Comparison of ENCODE assay signal across 13 cellular contexts in the genomic region with DNA sequence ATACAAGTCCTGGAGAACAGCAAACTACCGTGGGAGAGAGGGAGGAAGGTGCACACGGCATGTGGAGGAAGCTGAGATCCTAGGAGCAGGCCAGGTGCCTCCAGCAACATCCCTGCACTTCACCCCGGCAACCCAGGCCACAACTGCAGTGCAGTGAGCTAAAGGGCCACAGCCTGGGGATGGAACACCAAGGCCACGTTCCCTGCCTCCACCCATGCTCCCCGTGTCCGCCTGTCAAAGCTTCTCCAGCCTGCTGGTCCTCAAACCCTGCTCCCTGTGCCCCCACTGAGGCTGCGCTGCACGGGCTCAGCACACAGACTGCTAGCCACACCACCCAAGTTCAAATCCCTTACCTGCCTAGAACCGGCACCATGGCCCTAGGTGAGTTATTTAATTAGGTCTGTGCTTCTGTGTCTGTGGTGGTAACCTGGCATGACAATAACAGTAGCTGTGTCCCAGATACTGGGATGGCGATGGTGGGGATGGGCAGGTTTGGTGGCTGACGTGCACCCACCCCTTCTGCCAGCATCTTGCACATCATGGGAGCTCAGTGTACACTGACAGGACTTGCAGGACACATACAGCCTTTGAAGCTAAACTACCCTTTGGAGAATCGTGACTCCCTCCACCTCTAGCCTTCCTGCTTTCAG.
A peak's percentile ranks its signal among the peaks of the same experiment; 100 is the strongest.
DNase-seq lines count a peak whose midpoint lies in the region; ATAC-seq and TF ChIP-seq lines count a peak whose summit lies in the region.
"Had no signal": no experiment of that assay in that cellular context is flagged by ENCODE, and none has a peak within 500 bp of the region (broad histone marks: within the 10 kb centered on the region; RNA-seq: fewer than 3 reads in every experiment).

No MANE protein-coding gene starts in this region.

- H4K20me1 ChIP-seq in KMS-11 (ENCODE audit: insufficient read depth) (no peaks in the 10 kb centered on the region), PC-9 (ENCODE audit: insufficient read depth) (no peaks in the 10 kb centered on the region)

- ATAC-seq in CD4-positive, CD25-positive, alpha-beta regulatory T cell (ENCODE audit: low read depth in 2 of 2) = no peak
- ATAC-seq in gastrocnemius medialis (no peak), HG03442 (IDR thresholded peaks at IDR 0.05; ENCODE audit: unreplicated experiment) (no peak)

- H3K9ac ChIP-seq in KMS-11 = peak overlapping the region; percentile 58; the same call in 1 of the 2 replicates

- POLR2A ChIA-PET in PC-9 (lab: Charles Lee; ENCODE audit: unreplicated experiment) = no interaction called here

- peaks cover 10 to 90% (median 59%) of the 10 kb centered on the region in 4 donors for H3K4me1 Mint-ChIP-seq in CD4-positive, CD25-positive, alpha-beta regulatory T cell
- peaks cover 60% of the 10 kb centered on the region for H3K4me1 Mint-ChIP-seq in dendritic cell treated with granulocyte-macrophage colony-stimulating factor and Interleukin-4, amounts not matched to agents 40 ng/mL and 50 ng/mL, for 4 days (ENCODE audit: low read depth)

- no peaks in the 10 kb centered on the region for H3F3A ChIP-seq in PC-9 (ENCODE audit: insufficient read depth, low read depth)

- no peak for TF ChIP-seq POLR2A in gastrocnemius medialis (IDR thresholded peaks at IDR 0.05)

- no peak for DNase-seq in CD4-positive, CD25-positive, alpha-beta regulatory T cell
- no peak for DNase-seq in gastrocnemius medialis
- no peak for DNase-seq in PC-9
- DNase-seq in NCI-H2196 treated with DMSO at 0.1 percent for 48 hours (lab: John Stamatoyannopoulos, UW; ENCODE audit: unreplicated experiment) = no peak
- DNase-seq in DMS53 (lab: John Stamatoyannopoulos, UW) = no peak
- DNase-seq: activated T-cell treated with anti-CD3 and anti-CD28 coated beads, Interleukin-2, amount 50 U/mL, for 4 hours; amniotic stem cell; DMS79 treated with DMSO at 0.1 percent for 48 hours; NCI-H1694; NCI-H526 had no signal

- H3K4me2 ChIP-seq in KMS-11 = peak overlapping the region; percentile 97
- no peak overlapping the region for H3K4me2 ChIP-seq in PC-9

- no peaks in the 10 kb centered on the region for H3K9me3 ChIP-seq in CD4-positive, CD25-positive, alpha-beta regulatory T cell (ENCODE audit: control insufficient read depth in 2 of 2, low read length in 2 of 2)
- H3K9me3 ChIP-seq in gastrocnemius medialis (no peaks in the 10 kb centered on the region), PC-9 (ENCODE audit: insufficient read depth, low read depth) (no peaks in the 10 kb centered on the region)

- peaks cover 4% of the 10 kb centered on the region for H3K27me3 Mint-ChIP-seq in CD4-positive, CD25-positive, alpha-beta regulatory T cell
- no peaks in the 10 kb centered on the region for H3K27me3 Mint-ChIP-seq in dendritic cell treated with granulocyte-macrophage colony-stimulating factor and Interleukin-4, amounts not matched to agents 40 ng/mL and 50 ng/mL, for 4 days

- peaks cover 39% of the 10 kb centered on the region for H3K79me2 ChIP-seq in KMS-11 (ENCODE audit: insufficient read depth, low read depth)
- no peaks in the 10 kb centered on the region for H3K79me2 ChIP-seq in PC-9 (ENCODE audit: low read depth)

- H2AFZ ChIP-seq in KMS-11 (ENCODE audit: low read depth) (no peak overlapping the region), PC-9 (no peak overlapping the region)

- no TSS peak for BruUV-seq in PC-9 (replicated peaks; lab: Mats Ljungman, UMichigan)

- H3K27ac Mint-ChIP-seq in CD4-positive, CD25-positive, alpha-beta regulatory T cell = peak overlapping the region; percentile 90 to 95 (median 92)
- H3K27ac Mint-ChIP-seq in dendritic cell treated with granulocyte-macrophage colony-stimulating factor and Interleukin-4, amounts not matched to agents 40 ng/mL and 50 ng/mL, for 4 days = peak overlapping the region; percentile 8

- CTCF ChIA-PET in PC-9 (lab: Charles Lee) = no interaction called here

- TF ChIP-seq CTCF in KMS-11 (conservative IDR thresholded peaks at IDR 0.05; ENCODE audit: low read depth, low read length) (no peak), gastrocnemius medialis (IDR thresholded peaks at IDR 0.05 in 4 of 5, conservative IDR thresholded peaks at IDR 0.05 in 1 of 5) (no peak), PC-9 (conservative IDR thresholded peaks at IDR 0.05) (no peak)

- H3K4me3 ChIP-seq in CD4-positive, CD25-positive, alpha-beta regulatory T cell (ENCODE audit: low read depth, low read length) = peak overlapping the region; percentile 72
- H3K4me3 ChIP-seq in KMS-11 (IDR thresholded peaks at IDR 0.05; ENCODE audit: insufficient read depth, low read depth, low read length) (no peak overlapping the region), gastrocnemius medialis (no peak overlapping the region), PC-9 (no peak overlapping the region)

- H3K27ac ChIP-seq in CD4-positive, CD25-positive, alpha-beta regulatory T cell (ENCODE audit: insufficient read depth, low read length, poor library complexity, severe bottlenecking) = peak overlapping the region; percentile 75
- H3K27ac ChIP-seq in KMS-11 (peak overlapping the region; percentile 88), gastrocnemius medialis (peak overlapping the region; percentile 39 to 76 (median 53)), PC-9 (no peak overlapping the region)

- peaks cover 21% of the 10 kb centered on the region for H3K36me3 ChIP-seq in CD4-positive, CD25-positive, alpha-beta regulatory T cell (ENCODE audit: control insufficient read depth, insufficient read depth, low read length)
- no peaks in the 10 kb centered on the region for H3K36me3 ChIP-seq in KMS-11 (ENCODE audit: insufficient read depth)
- no peaks in the 10 kb centered on the region for H3K36me3 ChIP-seq in gastrocnemius medialis
- no peaks in the 10 kb centered on the region for H3K36me3 ChIP-seq in PC-9 (ENCODE audit: low read depth)

- H3K36me3 Mint-ChIP-seq in CD4-positive, CD25-positive, alpha-beta regulatory T cell = peaks cover 16% of the 10 kb centered on the region
- H3K36me3 Mint-ChIP-seq in dendritic cell treated with granulocyte-macrophage colony-stimulating factor and Interleukin-4, amounts not matched to agents 40 ng/mL and 50 ng/mL, for 4 days (ENCODE audit: low read depth) = peaks cover 59% of the 10 kb centered on the region

- H3K9me2 ChIP-seq in PC-9 (ENCODE audit: insufficient read depth) = no peaks in the 10 kb centered on the region

- H3K4me1 ChIP-seq in CD4-positive, CD25-positive, alpha-beta regulatory T cell (ENCODE audit: control insufficient read depth, insufficient read depth, low read length, poor library complexity, severe bottlenecking) = peaks cover 76% of the 10 kb centered on the region
- H3K4me1 ChIP-seq in KMS-11 (ENCODE audit: low read depth, poor library complexity, severe bottlenecking) = peaks cover 75% of the 10 kb centered on the region
- H3K4me1 ChIP-seq in gastrocnemius medialis = peaks cover 36 to 58% of the 10 kb centered on the region in 2 donors
- H3K4me1 ChIP-seq in PC-9 (replicated peaks; ENCODE audit: insufficient read depth) = no peaks in the 10 kb centered on the region

- H3K9me3 Mint-ChIP-seq in CD4-positive, CD25-positive, alpha-beta regulatory T cell = no peaks in the 10 kb centered on the region
- no peaks in the 10 kb centered on the region for H3K9me3 Mint-ChIP-seq in dendritic cell treated with granulocyte-macrophage colony-stimulating factor and Interleukin-4, amounts not matched to agents 40 ng/mL and 50 ng/mL, for 4 days
- H3K9me3 Mint-ChIP-seq: activated T-cell treated with anti-CD3 and anti-CD28 coated beads, Interleukin-2, amount 50 U/mL, for 4 hours had no signal

- H3K4me3 Mint-ChIP-seq in CD4-positive, CD25-positive, alpha-beta regulatory T cell = peak overlapping the region; percentile 1 to 80 (median 78)
- H3K4me3 Mint-ChIP-seq in dendritic cell treated with granulocyte-macrophage colony-stimulating factor and Interleukin-4, amounts not matched to agents 40 ng/mL and 50 ng/mL, for 4 days = no peak overlapping the region

- in situ Hi-C loops in gastrocnemius medialis (cut with MboI; ENCODE audit: low sequenced_read_pairs in 4 of 4) = no loop called here

- no peaks in the 10 kb centered on the region for H3K27me3 ChIP-seq in CD4-positive, CD25-positive, alpha-beta regulatory T cell (ENCODE audit: control insufficient read depth, insufficient read depth, low read length)
- H3K27me3 ChIP-seq in KMS-11 (ENCODE audit: insufficient read depth, low read depth) (no peaks in the 10 kb centered on the region), gastrocnemius medialis (no peaks in the 10 kb centered on the region), PC-9 (ENCODE audit: insufficient read depth, low read depth) (no peaks in the 10 kb centered on the region)

- intact Hi-C loops in dendritic cell treated with granulocyte-macrophage colony-stimulating factor and Interleukin-4, amounts not matched to agents 40 ng/mL and 50 ng/mL, for 4 days (cut with micrococcal nuclease) = no loop called here
- intact Hi-C loops in gastrocnemius medialis (cut with DNase I; ENCODE audit: low total_unique reads) (no loop called here), PC-9 (cut with micrococcal nuclease; ENCODE audit: unreplicated experiment) (no loop called here)
